In genomic region chr4:138248058-138248457, GRCh38 we compare ENCODE assay signal across 19 cellular contexts. TPM values are rescaled to one million over a fixed set of nuclear protein-coding genes. Genes with fewer than 3 reads are reported as not detected.
A peak's percentile ranks its signal among the peaks of the same experiment; 100 is the strongest.
DNase-seq lines count a peak whose midpoint lies in the region; ATAC-seq, FAIRE-seq and TF ChIP-seq lines count a peak whose summit lies in the region.
"Had no signal": no experiment of that assay in that cellular context is flagged by ENCODE, and none has a peak within 500 bp of the region (broad histone marks: within the 10 kb centered on the region; RNA-seq: fewer than 3 reads in every experiment).

No MANE protein-coding gene starts in this region.

- intact Hi-C loops in Calu3 (cut with micrococcal nuclease; ENCODE audit: unreplicated experiment), result no loop called here

- no peaks in the 10 kb centered on the region for H3F3A ChIP-seq in GM23338 (replicated peaks; ENCODE audit: low read depth)

- H3K27ac ChIP-seq in GM23338 (ENCODE audit: low read depth), result no peak overlapping the region
- H3K27ac ChIP-seq in astrocyte (ENCODE audit: low read depth, low read length), result peak overlapping the region; percentile 52
- H3K27ac ChIP-seq in osteoblast (ENCODE audit: low read depth, low read length), result peak overlapping the region; percentile 67
- H3K27ac ChIP-seq: Peyer's patch had no signal

- no TSS peak for BruUV-seq in Calu3 (replicated peaks; lab: Mats Ljungman, UMichigan)

- DNase-seq in GM23338 (ENCODE audit: low spot score) (no peak), NAMALWA (ENCODE audit: low spot score) (peak; percentile 43), astrocyte (ENCODE audit: low read depth) (no peak), osteoblast (ENCODE audit: insufficient read length, low spot score, missing footprints) (no peak), Calu3 (no peak), putamen (ENCODE audit: low spot score) (no peak)
- DNase-seq: CD4-positive, alpha-beta memory T cell; DMS79 treated with DMSO at 0.1 percent for 48 hours; GDM1; NCI-H1930; NCI-H2171 treated with DMSO at 0.1 percent for 48 hours; NCI-H524; Peyer's patch; SIG-M5; SW 1271 had no signal

- no peak for TF ChIP-seq CTCF in GM23338 (conservative IDR thresholded peaks at IDR 0.05; ENCODE audit: low read depth in 2 of 2)
- TF ChIP-seq CTCF in astrocyte (IDR thresholded peaks at IDR 0.05; ENCODE audit: insufficient read depth, low read depth, low read length), result no peak
- TF ChIP-seq CTCF in osteoblast (IDR thresholded peaks at IDR 0.05; ENCODE audit: extremely low read depth, low read depth, low read length), result no peak
- TF ChIP-seq CTCF in Calu3 (IDR thresholded peaks at IDR 0.05; ENCODE audit: unreplicated experiment), result no peak

- H3K4me3 Mint-ChIP-seq in GM23338 (no peak overlapping the region), astrocyte (ENCODE audit: unreplicated experiment) (no peak overlapping the region), Calu3 (ENCODE audit: low read depth, unreplicated experiment) (no peak overlapping the region)
- H3K4me3 Mint-ChIP-seq: B cell; CD4-positive, alpha-beta memory T cell had no signal

- no peaks in the 10 kb centered on the region for H3K9me3 ChIP-seq in astrocyte (ENCODE audit: insufficient read depth, low read depth, low read length)
- H3K9me3 ChIP-seq in osteoblast (ENCODE audit: low read depth, low read length), result no peaks in the 10 kb centered on the region
- H3K9me3 ChIP-seq: Peyer's patch had no signal

- no peak overlapping the region for H3K9ac ChIP-seq in astrocyte (ENCODE audit: low read length)

- H3K79me2 ChIP-seq in GM23338 (replicated peaks; ENCODE audit: insufficient read depth) (no peaks in the 10 kb centered on the region), astrocyte (ENCODE audit: insufficient read depth, low read length) (no peaks in the 10 kb centered on the region), osteoblast (ENCODE audit: insufficient read depth, low read length) (no peaks in the 10 kb centered on the region)

- ATAC-seq in GM23338, result no peak
- ATAC-seq in HG03442 (IDR thresholded peaks at IDR 0.05; ENCODE audit: unreplicated experiment), result no peak

- no peak for FAIRE-seq in astrocyte (lab: Jason Lieb, UNC)
- FAIRE-seq: D721Med, GM19239 had no signal

- no peaks in the 10 kb centered on the region for H3K27me3 ChIP-seq in GM23338 (ENCODE audit: insufficient read depth)
- no peaks in the 10 kb centered on the region for H3K27me3 ChIP-seq in astrocyte (ENCODE audit: insufficient read depth, low read length)
- H3K27me3 ChIP-seq in osteoblast (ENCODE audit: insufficient read depth, low read length), result no peaks in the 10 kb centered on the region
- H3K27me3 ChIP-seq: Peyer's patch had no signal

- H3K4me2 ChIP-seq in GM23338 (no peak overlapping the region), astrocyte (ENCODE audit: low read length) (no peak overlapping the region), osteoblast (ENCODE audit: insufficient read depth, low read length) (no peak overlapping the region)

- H3K27ac Mint-ChIP-seq in GM23338 (peak overlapping the region; percentile 12; the same call in 1 of the 2 replicates), astrocyte (ENCODE audit: unreplicated experiment) (peak overlapping the region; percentile 62), Calu3 (ENCODE audit: unreplicated experiment) (no peak overlapping the region)
- H3K27ac Mint-ChIP-seq: B cell; CD4-positive, alpha-beta memory T cell had no signal

- H3K4me1 Mint-ChIP-seq in GM23338 (peaks cover 20% of the 10 kb centered on the region), astrocyte (ENCODE audit: low read depth, unreplicated experiment) (peaks cover 2% of the 10 kb centered on the region), Calu3 (ENCODE audit: low read depth, unreplicated experiment) (peaks cover 10% of the 10 kb centered on the region)
- H3K4me1 Mint-ChIP-seq: B cell; CD4-positive, alpha-beta memory T cell had no signal

- H2AFZ ChIP-seq in GM23338 (no peak overlapping the region; the same call in 1 of the 2 replicates), astrocyte (ENCODE audit: low read depth, low read length) (peak overlapping the region; percentile 35), osteoblast (ENCODE audit: low read length) (peak overlapping the region; percentile 76)

- H3K27me3 Mint-ChIP-seq in GM23338 (ENCODE audit: insufficient read depth, low read depth, poor library complexity) (peaks cover 1% of the 10 kb centered on the region), astrocyte (ENCODE audit: low read depth, unreplicated experiment) (no peaks in the 10 kb centered on the region), Calu3 (ENCODE audit: unreplicated experiment) (no peaks in the 10 kb centered on the region)
- H3K27me3 Mint-ChIP-seq: B cell; CD4-positive, alpha-beta memory T cell had no signal

- H3K9me3 Mint-ChIP-seq in GM23338 (no peaks in the 10 kb centered on the region), astrocyte (ENCODE audit: unreplicated experiment) (no peaks in the 10 kb centered on the region), Calu3 (ENCODE audit: low read depth, unreplicated experiment) (peaks cover 2% of the 10 kb centered on the region)

- H3K4me1 ChIP-seq in GM23338 (ENCODE audit: insufficient read depth) (peaks cover 26% of the 10 kb centered on the region; the same call in 1 of the 2 replicates), astrocyte (ENCODE audit: insufficient read depth, low read length) (peaks cover 6% of the 10 kb centered on the region), osteoblast (ENCODE audit: insufficient read depth, low read length) (peaks cover 25% of the 10 kb centered on the region)
- H3K4me1 ChIP-seq: Peyer's patch had no signal

- no peak overlapping the region for H3K4me3 ChIP-seq in GM23338
- H3K4me3 ChIP-seq in astrocyte (ENCODE audit: insufficient read depth, low read depth, low read length), result no peak overlapping the region
- H3K4me3 ChIP-seq in osteoblast (ENCODE audit: insufficient read depth, low read length), result no peak overlapping the region
- H3K4me3 ChIP-seq: Peyer's patch had no signal

- H3K36me3 Mint-ChIP-seq in GM23338 (ENCODE audit: low read depth) (no peaks in the 10 kb centered on the region), astrocyte (ENCODE audit: low read depth, unreplicated experiment) (no peaks in the 10 kb centered on the region), Calu3 (ENCODE audit: insufficient read depth, unreplicated experiment) (no peaks in the 10 kb centered on the region)
- H3K36me3 Mint-ChIP-seq: CD4-positive, alpha-beta memory T cell had no signal

- CTCF ChIA-PET in Calu3 (lab: Charles Lee), result no interaction called here

- H3K9me2 ChIP-seq in GM23338 (ENCODE audit: insufficient read depth), result no peaks in the 10 kb centered on the region

- H3K36me3 ChIP-seq in GM23338 (ENCODE audit: insufficient read depth) (no peaks in the 10 kb centered on the region), astrocyte (ENCODE audit: insufficient read depth, low read length) (no peaks in the 10 kb centered on the region), osteoblast (ENCODE audit: insufficient read depth, low read length) (no peaks in the 10 kb centered on the region)
- H3K36me3 ChIP-seq: Peyer's patch had no signal

- H4K20me1 ChIP-seq in GM23338 (replicated peaks; ENCODE audit: insufficient read depth), result no peaks in the 10 kb centered on the region
- H4K20me1 ChIP-seq in astrocyte (ENCODE audit: insufficient read depth, low read length), result no peaks in the 10 kb centered on the region
- H4K20me1 ChIP-seq in osteoblast (ENCODE audit: insufficient read depth, low read length), result no peaks in the 10 kb centered on the region

TF ChIP-seq in GM23338, 12 proteins besides CTCF, POLR2A, EP300 and RAD21 (continues in another document):
- TF ChIP-seq ZNF331 (CRISPR knock-in tag; IDR thresholded peaks at IDR 0.05; ENCODE audit: low read depth) (no peak), POLR2AphosphoS5 (IDR thresholded peaks at IDR 0.05; ENCODE audit: low read depth) (no peak), STAT1 (IDR thresholded peaks at IDR 0.05; ENCODE audit: unreplicated experiment) (no peak), NANOG (IDR thresholded peaks at IDR 0.05; ENCODE audit: borderline replicate concordance) (no peak), ZNF114 (CRISPR knock-in tag; IDR thresholded peaks at IDR 0.05) (no peak), JUNB (IDR thresholded peaks at IDR 0.05; ENCODE audit: unreplicated experiment) (no peak), REST (IDR thresholded peaks at IDR 0.05; ENCODE audit: unreplicated experiment) (no peak), EZH2phosphoT487 (IDR thresholded peaks at IDR 0.05; ENCODE audit: unreplicated experiment) (no peak), EZH2 (IDR thresholded peaks at IDR 0.05; ENCODE audit: low read depth, unreplicated experiment) (no peak), CREB1 (CRISPR knock-in tag; IDR thresholded peaks at IDR 0.05; ENCODE audit: low read depth) (no peak)

RNA-seq across cellular contexts. Expression of gene SLC7A11, which starts 5.9 kb away (rescaled TPM):
- 32.2 and 33.9 TPM in 2 replicates for total RNA-seq in GM23338 (2014; rRNA removed; shearing (Covaris generic))
- polyA plus RNA-seq in GM23338 (2016; fragmentation: Nextera tagmentation; extraction: Ambion mirVana), result 8.3 and 10.0 TPM in 2 replicates
- 33.1 and 33.8 TPM in 2 replicates for total RNA-seq in astrocyte
- total RNA-seq in osteoblast, result 46.3 and 55.7 TPM in 2 replicates
- 37.7 and 49.4 TPM in 2 replicates for total RNA-seq in Calu3 (2022)
- polyA plus RNA-seq: CD4-positive, alpha-beta memory T cell had no signal
